ENCODE assay signal across 8 cellular contexts in the genomic region with DNA sequence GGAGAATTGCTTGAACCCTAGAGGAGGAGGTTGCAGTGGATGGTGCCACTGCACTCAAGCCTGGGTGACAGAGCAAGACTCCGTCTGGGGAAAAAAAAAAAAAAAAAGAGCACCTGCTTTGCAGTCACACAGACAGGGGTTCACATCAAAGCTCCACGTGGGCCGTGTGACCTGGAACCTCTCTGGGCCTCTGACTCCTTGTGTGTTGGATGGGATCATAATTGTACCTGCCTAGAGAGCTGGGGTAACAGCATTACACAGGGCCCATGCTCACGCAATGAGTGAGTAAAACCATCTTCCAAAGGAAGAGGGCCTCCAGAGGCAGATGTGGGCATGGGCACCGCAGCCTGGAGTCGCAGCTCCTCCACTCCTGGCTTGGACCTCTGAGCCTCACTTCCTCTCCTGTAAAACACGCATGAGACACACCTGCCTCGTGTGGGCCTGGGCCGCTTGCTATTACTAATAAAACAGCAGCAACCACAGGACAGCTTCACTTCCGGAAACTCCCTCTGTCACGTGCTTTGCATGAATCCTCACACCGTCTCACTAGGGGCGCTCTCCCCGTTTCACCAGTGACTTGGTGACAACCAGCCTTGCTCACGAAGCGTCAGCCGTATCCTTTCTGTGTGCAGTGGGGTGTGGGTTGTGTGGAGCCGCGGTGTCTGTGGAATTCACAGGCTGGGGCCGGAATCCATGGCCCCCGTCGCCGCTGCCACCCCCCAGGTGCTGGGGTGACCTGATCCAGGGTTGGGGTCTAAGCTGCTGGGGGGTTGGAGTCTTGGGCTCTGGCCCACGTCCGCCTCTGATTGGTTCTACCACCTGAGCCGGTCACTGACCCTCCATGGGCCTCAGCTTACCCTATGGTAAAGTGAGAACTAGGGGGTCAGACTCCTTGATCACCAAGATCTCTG. TPM values are rescaled to one million over a fixed set of nuclear protein-coding genes. Genes with fewer than 3 reads are reported as not detected.
DNase-seq lines count a peak whose midpoint lies in the region; ATAC-seq and TF ChIP-seq lines count a peak whose summit lies in the region.
"Not testable (repeated sequence)": the region's sequence is repeated elsewhere in the genome, so short reads cannot be mapped to it uniquely, and the experiment has no call there.

No MANE protein-coding gene starts in this region.

- H3K9me3 ChIP-seq in ascending aorta = not testable (repeated sequence)

- H3K4me3 ChIP-seq in AG04449 (ENCODE audit: low read depth, low read length) = not testable (repeated sequence)
- peak overlapping the region in 1 of 2 donors; percentile 27 for H3K4me3 ChIP-seq in ascending aorta

- ATAC-seq in GM18867 (IDR thresholded peaks at IDR 0.05; ENCODE audit: unreplicated experiment) (peak; percentile 90), HG02885 (IDR thresholded peaks at IDR 0.05; ENCODE audit: poor library complexity, unreplicated experiment) (peak; percentile 91)

- CTCF ChIA-PET in AG04449 (lab: Yijun Ruan, JAX) = interaction anchor here (0.8 to 5.8 kb wide), 21 partner anchors 8 to 240 kb away, joined by 3 to 41 read pairs (median 5); partner anchors contain the start of genes BMP8B and NT5C1A

- TF ChIP-seq CTCF in AG04449 (IDR thresholded peaks at IDR 0.05; ENCODE audit: insufficient read depth, low read length, missing control alignments) (peak; percentile 33), ascending aorta (IDR thresholded peaks at IDR 0.05) (peak in 1 of 3 experiments; percentile 10)

- not testable (repeated sequence) for H3K4me1 ChIP-seq in ascending aorta

- H3K27me3 ChIP-seq in ascending aorta = not testable (repeated sequence)

- POLR2A ChIA-PET in AG04449 (lab: Yijun Ruan, JAX) = interaction anchor here (1.0 kb wide), 1 partner anchor 183 kb away, joined by 3 read pairs; no protein-coding TSS in a partner anchor

- H3K27ac ChIP-seq in ascending aorta = not testable (repeated sequence)

- intact Hi-C loops in ascending aorta (cut with DNase I) = not testable (repeated sequence)

- not testable (repeated sequence) for DNase-seq in AG04449 (ENCODE audit: low read depth, low spot score)
- DNase-seq in NCI-H1930 (lab: John Stamatoyannopoulos, UW) = peak; percentile 60 to 65
- DNase-seq in UCSD-AML1 (lab: John Stamatoyannopoulos, UW; ENCODE audit: unreplicated experiment) = peak; percentile 84
- peak; percentile 58 to 84 for DNase-seq in ascending aorta (ENCODE audit: low spot score in 2 of 2)
- DNase-seq in iPS-NIHi7 (ENCODE audit: extremely low spot score) = peak; percentile 59
- DNase-seq in stimulated activated CD4-positive, alpha-beta T cell treated with anti-CD3 and anti-CD28 coated beads, Interleukin-12 subunit alpha, Interleukin-12 subunit beta, amount 100 ng/mL, for 4 hours = peak; percentile 80

- H3K36me3 ChIP-seq in ascending aorta = not testable (repeated sequence)

RNA-seq across cellular contexts. Expression of gene BMP8B, which starts 10.4 kb away (rescaled TPM):
- not detected for total RNA-seq in ascending aorta

RNA-seq across cellular contexts. Expression of gene OXCT2, which starts 28.0 kb away (rescaled TPM):
- total RNA-seq in ascending aorta = not detected
